In genomic region chr3:32010699-32011098, GRCh38 we compare ENCODE assay signal across 1 cellular context. TPM values are rescaled to one million over a fixed set of nuclear protein-coding genes. Genes with fewer than 3 reads are reported as not detected.
"Had no signal": no experiment of that assay in that cellular context is flagged by ENCODE, and none has a peak within 500 bp of the region (broad histone marks: within the 10 kb centered on the region; RNA-seq: fewer than 3 reads in every experiment).

No MANE protein-coding gene starts in this region.

RNA-seq across cellular contexts. Expression of gene ZNF860, which starts 29.1 kb away (rescaled TPM):
- total RNA-seq: activated CD4-positive, alpha-beta T cell treated with anti-CD3 and anti-CD28 coated beads, Interleukin-2, amount 10 ng/mL, durations not matched to agents 7 days and 5 days had no signal
